ENCODE assay signal across 1 cellular context in genomic region chr19:47780215-47780551, GRCh38.
TF ChIP-seq lines count a peak whose summit lies in the region.

No MANE protein-coding gene starts in this region.

TF ChIP-seq in GM12878, 131 proteins besides CTCF, POLR2A, EP300 and RAD21:
- TF ChIP-seq JUNB (IDR thresholded peaks at IDR 0.05) (no peak), SP1 (IDR thresholded peaks at IDR 0.05; ENCODE audit: low read depth, low read length) (no peak), ETV6 (conservative IDR thresholded peaks at IDR 0.05 in 1 of 2, IDR thresholded peaks at IDR 0.05 in 1 of 2; ENCODE audit: borderline replicate concordance in 1 of 2, low read depth in 1 of 2) (no peak), POLR2AphosphoS5 (IDR thresholded peaks at IDR 0.05; ENCODE audit: low read length) (no peak), NFIC (IDR thresholded peaks at IDR 0.05; ENCODE audit: low read depth, low read length) (no peak)
